18 cellular contexts compared by ENCODE assay signal in the genomic region with DNA sequence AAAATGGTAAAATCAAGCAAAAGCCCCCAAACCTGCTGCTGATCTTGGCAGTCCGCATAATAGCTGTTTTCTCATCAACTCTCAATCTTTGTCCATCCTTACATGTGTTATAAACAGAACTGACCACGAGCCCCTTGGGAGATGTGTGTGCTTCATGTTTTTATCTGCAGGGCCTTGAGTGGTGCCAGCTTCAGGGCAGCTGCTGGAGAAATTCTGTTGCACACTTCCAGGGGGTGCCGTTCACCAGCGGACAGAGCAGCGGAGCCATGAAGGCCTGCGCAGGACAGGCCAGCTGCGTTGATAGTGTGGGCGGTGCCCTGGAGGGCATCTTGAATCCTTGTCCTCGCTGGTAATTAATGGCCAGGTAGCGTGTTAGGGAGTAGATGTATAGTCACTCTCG. TPM values are rescaled to one million over a fixed set of nuclear protein-coding genes. Genes with fewer than 3 reads are reported as not detected.
DNase-seq lines count a peak whose midpoint lies in the region; ATAC-seq and TF ChIP-seq lines count a peak whose summit lies in the region.
"Had no signal": no experiment of that assay in that cellular context is flagged by ENCODE, and none has a peak within 500 bp of the region (broad histone marks: within the 10 kb centered on the region; RNA-seq: fewer than 3 reads in every experiment).

No MANE protein-coding gene starts in this region.

- peaks cover 3 to 90% (median 46%) of the 10 kb centered on the region in 4 donors for H3K4me1 ChIP-seq in tibial nerve

- H3K36me3 Mint-ChIP-seq in naive B cell = peaks cover 0 to 4% of the 10 kb centered on the region in 2 donors

- H3K27me3 ChIP-seq in dorsolateral prefrontal cortex = no peaks in the 10 kb centered on the region
- no peaks in the 10 kb centered on the region for H3K27me3 ChIP-seq in tibial nerve

- H3K27ac ChIP-seq in dorsolateral prefrontal cortex (peak overlapping the region in 52 of 59 donors; percentile 13 to 92 (median 78)), tibial nerve (peak overlapping the region in 3 of 4 donors; percentile 14 to 52 (median 36))
- H3K27ac ChIP-seq: thoracic aorta had no signal

- peak overlapping the region in 4 of 6 donors; percentile 66 to 95 (median 78) for H3K27ac Mint-ChIP-seq in naive B cell

- H3K4me3 Mint-ChIP-seq in naive B cell = peak overlapping the region in 6 of 8 donors; percentile 27 to 74 (median 60)
- H3K4me3 Mint-ChIP-seq: nephron had no signal

- H3K4me3 ChIP-seq in dorsolateral prefrontal cortex (no peak overlapping the region), tibial nerve (no peak overlapping the region)
- H3K4me3 ChIP-seq: skin epidermis, thoracic aorta had no signal

- TF ChIP-seq POLR2A in tibial nerve (IDR thresholded peaks at IDR 0.05) = no peak

- ATAC-seq in left cardiac atrium (peak; percentile 9 to 28), left ventricle myocardium superior (no peak), naive B cell (ENCODE audit: low read depth in 2 of 2) (peak in 1 of 2 donors; percentile 20), HG03196 (IDR thresholded peaks at IDR 0.05; ENCODE audit: unreplicated experiment) (no peak), GM21515 (IDR thresholded peaks at IDR 0.05; ENCODE audit: unreplicated experiment) (no peak)

- intact Hi-C loops in left cardiac atrium (cut with DNase I) (no loop called here), left ventricle myocardium superior (cut with micrococcal nuclease) (no loop called here), dorsolateral prefrontal cortex (cut with DNase I) (loop anchor here in 1 of 2 donors (2.0 kb wide), 1 partner anchor 20 kb away; a partner anchor contains a TSS)

- TF ChIP-seq CTCF in dorsolateral prefrontal cortex (IDR thresholded peaks at IDR 0.05 in 54 of 56, conservative IDR thresholded peaks at IDR 0.05 in 2 of 56; ENCODE audit: low read depth in 1 of 56, partially characterized antibody in 56 of 56) (peak in 3 of 56 donors; percentile 8 to 26 (median 10)), tibial nerve (IDR thresholded peaks at IDR 0.05) (no peak)

- H3K9me3 ChIP-seq in tibial nerve = no peaks in the 10 kb centered on the region
- H3K9me3 ChIP-seq: thoracic aorta had no signal

- DNase-seq in left cardiac atrium (peak; percentile 16), left ventricle myocardium superior (no peak), dorsolateral prefrontal cortex (peak in 2 of 10 donors; percentile 39 to 42), naive B cell (no peak), tibial nerve (ENCODE audit: low spot score in 2 of 2) (no peak), D341Med (ENCODE audit: low spot score) (no peak)
- DNase-seq: activated CD4-positive, CD25-positive, alpha-beta regulatory T cell; activated CD8-positive, alpha-beta memory T cell treated with anti-CD3 and anti-CD28 coated beads, Interleukin-2, amount 50 U/mL, for 48 hours; dermis blood vessel endothelial cell; DMS79; foreskin fibroblast; NCI-H1092 treated with DMSO at 0.1 percent for 48 hours; NCI-H446 had no signal

- peaks cover 0 to 11% (median 0%) of the 10 kb centered on the region in 3 donors for H3K36me3 ChIP-seq in tibial nerve

- TF ChIP-seq EP300 in tibial nerve (IDR thresholded peaks at IDR 0.05) = no peak

- no peaks in the 10 kb centered on the region for H3K27me3 Mint-ChIP-seq in naive B cell

- peaks cover 72 to 84% (median 73%) of the 10 kb centered on the region in 3 donors for H3K4me1 Mint-ChIP-seq in naive B cell

- no peaks in the 10 kb centered on the region for H3K9me3 Mint-ChIP-seq in naive B cell
- H3K9me3 Mint-ChIP-seq: nephron had no signal

- WGBS in tibial nerve, 2 donors = 77 to 88% methylated on average over 11 of the region's 11 CpGs

RNA-seq across cellular contexts. Expression of a gene that starts 20.1 kb away (rescaled TPM):
- total RNA-seq in left cardiac atrium = 100 to 1,000 TPM; 247 to 329 TPM
- total RNA-seq in left ventricle myocardium superior = 335 TPM
- total RNA-seq in dorsolateral prefrontal cortex = 100 to 1,000 TPM; 402 to 682 (median 476) TPM
- polyA plus RNA-seq in naive B cell (ENCODE audit: low read depth in 6 of 6) = 10 to 100 TPM in 4 of 6 donors, 1 to 10 TPM in 2; 1.9 to 26.0 (median 12.6) TPM
- total RNA-seq in tibial nerve = 100 to 1,000 TPM; 216 to 291 (median 265) TPM

Comparison
In these comparisons a context has a peak if more than half of its experiments do, and no peak if none do; other contexts are left out.
1. ATAC-seq: peak in left cardiac atrium (2 of 2); none in left ventricle myocardium superior (single experiment), HG03196 (single experiment) and GM21515 (single experiment).